8 cellular contexts compared by ENCODE assay signal in the genomic region with DNA sequence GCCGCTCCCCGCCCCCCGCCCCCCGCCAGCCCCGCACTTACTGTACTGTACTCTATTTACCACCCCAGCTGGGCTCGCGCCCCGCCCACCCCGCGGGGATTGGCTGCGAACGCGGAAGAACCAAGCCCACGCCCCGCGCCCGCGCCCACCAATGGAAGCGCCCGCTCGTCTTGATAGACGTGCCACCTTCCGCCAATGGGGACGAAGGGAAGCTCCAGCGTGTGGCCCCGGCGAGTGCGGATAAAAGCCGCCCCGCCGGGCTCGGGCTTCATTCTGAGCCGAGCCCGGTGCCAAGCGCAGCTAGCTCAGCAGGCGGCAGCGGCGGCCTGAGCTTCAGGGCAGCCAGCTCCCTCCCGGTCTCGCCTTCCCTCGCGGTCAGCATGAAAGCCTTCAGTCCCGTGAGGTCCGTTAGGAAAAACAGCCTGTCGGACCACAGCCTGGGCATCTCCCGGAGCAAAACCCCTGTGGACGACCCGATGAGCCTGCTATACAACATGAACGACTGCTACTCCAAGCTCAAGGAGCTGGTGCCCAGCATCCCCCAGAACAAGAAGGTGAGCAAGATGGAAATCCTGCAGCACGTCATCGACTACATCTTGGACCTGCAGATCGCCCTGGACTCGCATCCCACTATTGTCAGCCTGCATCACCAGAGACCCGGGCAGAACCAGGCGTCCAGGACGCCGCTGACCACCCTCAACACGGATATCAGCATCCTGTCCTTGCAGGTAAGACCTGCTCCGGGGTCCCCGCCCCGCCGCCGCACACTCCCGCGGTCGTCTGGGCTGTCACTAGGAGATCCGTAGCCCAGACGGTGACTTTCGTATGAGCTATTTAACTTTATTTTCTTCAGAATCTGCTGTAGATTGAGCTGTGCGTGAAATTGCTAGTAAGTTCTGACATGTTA. TPM values are rescaled to one million over a fixed set of nuclear protein-coding genes. Genes with fewer than 3 reads are reported as not detected.
DNase-seq lines count a peak whose midpoint lies in the region; ATAC-seq and TF ChIP-seq lines count a peak whose summit lies in the region.

A gene with protein sequence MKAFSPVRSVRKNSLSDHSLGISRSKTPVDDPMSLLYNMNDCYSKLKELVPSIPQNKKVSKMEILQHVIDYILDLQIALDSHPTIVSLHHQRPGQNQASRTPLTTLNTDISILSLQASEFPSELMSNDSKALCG (plus strand): TSS at position 271 of the 907 bp plus-strand sequence. CDS start 110 bp downstream, at position 381.

- no peaks in the 10 kb centered on the region for H3K9me3 ChIP-seq in OCI-LY3 (ENCODE audit: insufficient read depth, low read length)
- no peaks in the 10 kb centered on the region for H3K9me3 ChIP-seq in mesodermal cell (ENCODE audit: control insufficient read depth, low read length)

- peak within 1 kb of the TSS; percentile 97 for H3K27ac ChIP-seq in OCI-LY3 (ENCODE audit: low read length)
- H3K27ac ChIP-seq in mesodermal cell (ENCODE audit: low read depth, low read length, severe bottlenecking), result peak within 1 kb of the TSS; percentile 98

- peaks cover 22% of the 10 kb centered on the region for H4K20me1 ChIP-seq in OCI-LY3 (ENCODE audit: insufficient read depth, low read length)

- ATAC-seq in GM21526 (IDR thresholded peaks at IDR 0.05; ENCODE audit: low FRiP score, unreplicated experiment), result peak; percentile 65

- H3K4me3 ChIP-seq in OCI-LY3 (ENCODE audit: low read length) (peak within 1 kb of the TSS; percentile 99), mesodermal cell (ENCODE audit: extremely low read depth, insufficient read depth, low read length, poor library complexity, severe bottlenecking) (peak within 1 kb of the TSS; percentile 96)

- H3K27me3 ChIP-seq in OCI-LY3 (ENCODE audit: low read depth, low read length), result no peaks in the 10 kb centered on the region

- DNase-seq in DMS 273 (lab: John Stamatoyannopoulos, UW; ENCODE audit: unreplicated experiment), result peak; percentile 100
- DNase-seq in HuH-7 (ENCODE audit: low spot score), result peak; percentile 97
- peak; percentile 99 for DNase-seq in activated CD8-positive, alpha-beta memory T cell treated with anti-CD3 and anti-CD28 coated beads, Interleukin-2, amount 50 U/mL, for 4 hours
- DNase-seq in stimulated activated CD8-positive, alpha-beta memory T cell treated with anti-CD3 and anti-CD28 coated beads, Interleukin-15, amount 100 ng/mL, for 24 hours (ENCODE audit: low read depth), result peak; percentile 96

- H3K4me2 ChIP-seq in OCI-LY3 (ENCODE audit: low read length), result peak within 1 kb of the TSS; percentile 96

- H3K79me2 ChIP-seq in OCI-LY3 (ENCODE audit: low read length), result peaks cover 77% of the 10 kb centered on the region

- H3K4me1 ChIP-seq in OCI-LY3 (ENCODE audit: low read length) (peaks cover 35% of the 10 kb centered on the region), mesodermal cell (ENCODE audit: control insufficient read depth, insufficient read depth, low read length, poor library complexity, severe bottlenecking) (peaks cover 16% of the 10 kb centered on the region)

- H2AFZ ChIP-seq in OCI-LY3 (ENCODE audit: low read depth, low read length), result no peak within 1 kb of the TSS

- in situ Hi-C loops in endometrial microvascular endothelial cells (cut with HindIII; ENCODE audit: inconsistent ontology term, low pct_unique_long_range_greater_than_20kb, low sequenced_read_pairs), result no loop called here

- H3K9ac ChIP-seq in OCI-LY3 (ENCODE audit: low read length), result peak within 1 kb of the TSS; percentile 99

- H3K36me3 ChIP-seq in OCI-LY3 (replicated peaks; ENCODE audit: low read depth, low read length) (peaks cover 28% of the 10 kb centered on the region), mesodermal cell (ENCODE audit: control insufficient read depth, insufficient read depth, low read length) (peaks cover 23% of the 10 kb centered on the region)

- 0% methylated on average over 55 of the region's 70 CpGs for WGBS in mesodermal cell (ENCODE audit: insufficient coverage in 2 of 2), 2 experiments

- no peak for TF ChIP-seq CTCF in OCI-LY3 (IDR thresholded peaks at IDR 0.05; ENCODE audit: low read depth, low read length)

RNA-seq across cellular contexts. Expression of the gene that starts here (rescaled TPM):
- total RNA-seq in endometrial microvascular endothelial cells (ENCODE audit: inconsistent ontology term), result 24.6 TPM
- polyA plus RNA-seq in mesodermal cell (2013, experiment 1 of 2), result 444 TPM
- polyA plus RNA-seq in mesodermal cell (2013, experiment 2 of 2), result 414 TPM

Comparison
In these comparisons a context has a peak if more than half of its experiments do, and no peak if none do; other contexts are left out.
1. Peak in every context shown above with its lines: DNase-seq, ATAC-seq, H3K4me3 ChIP-seq and H3K27ac ChIP-seq.